20 cellular contexts compared by ENCODE assay signal in genomic region chr2:19043893-19044292, GRCh38.
"Had no signal": no experiment of that assay in that cellular context is flagged by ENCODE, and none has a peak within 500 bp of the region (broad histone marks: within the 10 kb centered on the region; RNA-seq: fewer than 3 reads in every experiment).

No MANE protein-coding gene starts in this region.

- DNase-seq: cerebellar nuclear complex; erythroblast; foreskin keratinocyte; immature natural killer cell; left ventricle myocardium inferior; occipital lobe; psoas muscle; retina; right lobe of liver; spleen; stimulated activated CD4-positive, alpha-beta T cell treated with anti-CD3 and anti-CD28 coated beads, Interleukin-15, amount 100 ng/mL, for 24 hours; stimulated activated CD4-positive, alpha-beta T cell treated with anti-CD3 and anti-CD28 coated beads, Interleukin-1b, Interleukin-23, amount 100 ng/mL, for 48 hours; stimulated activated CD4-positive, alpha-beta T cell treated with anti-CD3 and anti-CD28 coated beads, Interleukin-4, amount 100 ng/mL, for 24 hours; testis; transverse colon had no signal

- H3K9me3 Mint-ChIP-seq: nephron; stimulated activated memory B cell treated with anti-CD40 and anti-IgM and Interleukin-4, amounts not matched to agents 10 μg/mL and 1 μg/mL and 100 μg/mL, for 72 hours had no signal

- H3K36me3 ChIP-seq: left ventricle myocardium inferior, right lobe of liver, spleen, transverse colon had no signal

- H3K79me2 ChIP-seq: parathyroid adenoma had no signal

- H3K4me1 Mint-ChIP-seq: immature natural killer cell; stimulated activated memory B cell treated with anti-CD40 and anti-IgM and Interleukin-4, amounts not matched to agents 10 μg/mL and 1 μg/mL and 100 μg/mL, for 72 hours had no signal

- H3K4me3 ChIP-seq: left ventricle myocardium inferior, psoas muscle, right lobe of liver, spleen, testis, transverse colon had no signal

- H3K27ac Mint-ChIP-seq: dendritic cell treated with granulocyte-macrophage colony-stimulating factor and Interleukin-4, amounts not matched to agents 40 ng/mL and 50 ng/mL, for 4 days; immature natural killer cell; stimulated activated memory B cell treated with anti-CD40 and anti-IgM and Interleukin-4, amounts not matched to agents 10 μg/mL and 1 μg/mL and 100 μg/mL, for 72 hours; stimulated activated naive CD8-positive, alpha-beta T cell treated with anti-CD3 and anti-CD28 coated beads, Interleukin-15, Interleukin-2, amounts not matched to agents 100 ng/mL and 50 ng/mL, for 24 hours had no signal

- H3K4me1 ChIP-seq: parathyroid adenoma, transverse colon had no signal

- H3K27me3 Mint-ChIP-seq: dendritic cell treated with granulocyte-macrophage colony-stimulating factor and Interleukin-4, amounts not matched to agents 40 ng/mL and 50 ng/mL, for 4 days; stimulated activated memory B cell treated with anti-CD40 and anti-IgM and Interleukin-4, amounts not matched to agents 10 μg/mL and 1 μg/mL and 100 μg/mL, for 72 hours; stimulated activated naive CD8-positive, alpha-beta T cell treated with anti-CD3 and anti-CD28 coated beads, Interleukin-15, Interleukin-2, amounts not matched to agents 100 ng/mL and 50 ng/mL, for 24 hours had no signal

- ATAC-seq: foreskin keratinocyte; psoas muscle; right lobe of liver; stimulated activated memory B cell treated with anti-CD40 and anti-IgM and Interleukin-4, amounts not matched to agents 10 μg/mL and 1 μg/mL and 100 μg/mL, for 72 hours had no signal

- H3K9me3 ChIP-seq: left ventricle myocardium inferior, psoas muscle, right lobe of liver, spleen, testis, transverse colon had no signal

- H2AFZ ChIP-seq: parathyroid adenoma had no signal

- H3K36me3 Mint-ChIP-seq: immature natural killer cell; stimulated activated memory B cell treated with anti-CD40 and anti-IgM and Interleukin-4, amounts not matched to agents 10 μg/mL and 1 μg/mL and 100 μg/mL, for 72 hours had no signal

- H3K4me3 Mint-ChIP-seq: dendritic cell treated with granulocyte-macrophage colony-stimulating factor and Interleukin-4, amounts not matched to agents 40 ng/mL and 50 ng/mL, for 4 days; immature natural killer cell; nephron; stimulated activated memory B cell treated with anti-CD40 and anti-IgM and Interleukin-4, amounts not matched to agents 10 μg/mL and 1 μg/mL and 100 μg/mL, for 72 hours; stimulated activated naive CD8-positive, alpha-beta T cell treated with anti-CD3 and anti-CD28 coated beads, Interleukin-15, Interleukin-2, amounts not matched to agents 100 ng/mL and 50 ng/mL, for 24 hours had no signal

- H3K27ac ChIP-seq: foreskin keratinocyte, parathyroid adenoma, psoas muscle, right lobe of liver, spleen, transverse colon had no signal

- H3K27me3 ChIP-seq: foreskin keratinocyte, right lobe of liver, spleen, testis, transverse colon had no signal

- H3K9ac ChIP-seq: parathyroid adenoma had no signal
